ENCODE assay signal across 8 cellular contexts in genomic region chrX:106898462-106898861, GRCh38. TPM values are rescaled to one million over a fixed set of nuclear protein-coding genes. Genes with fewer than 3 reads are reported as not detected.
DNase-seq lines count a peak whose midpoint lies in the region; ATAC-seq, FAIRE-seq and TF ChIP-seq lines count a peak whose summit lies in the region.

No MANE protein-coding gene starts in this region.

- peaks cover 5% of the 10 kb centered on the region for H3K27me3 Mint-ChIP-seq in CD4-positive, alpha-beta T cell

- H3K36me3 Mint-ChIP-seq in CD4-positive, alpha-beta T cell (ENCODE audit: low read depth): no peaks in the 10 kb centered on the region

- CTCF ChIA-PET in CD4-positive, alpha-beta T cell (lab: Charles Lee): interaction anchor here (0.6 to 1.4 kb wide), 3 partner anchors 10 to 36 kb away, joined by 3 to 4 read pairs (median 3); no protein-coding TSS in a partner anchor

- no peaks in the 10 kb centered on the region for H3K27me3 ChIP-seq in CD4-positive, alpha-beta T cell (ENCODE audit: control insufficient read depth, insufficient read depth, low read length)

- no peak for ATAC-seq in CD4-positive, alpha-beta T cell (ENCODE audit: poor library complexity)
- ATAC-seq in HG02981 (IDR thresholded peaks at IDR 0.05; ENCODE audit: unreplicated experiment): peak; percentile 71
- no peak for ATAC-seq in HG02840 (IDR thresholded peaks at IDR 0.05; ENCODE audit: low FRiP score, unreplicated experiment)

- intact Hi-C loops in CD4-positive, alpha-beta T cell (cut with DNase I, micrococcal nuclease): loop anchor here (1.0 to 10.0 kb wide), 5 partner anchors 54 to 1176 kb away; partner anchors contain the start of genes NCBP2L (in 1 of the 2) and TSC22D3 (in 1 of the 2)

- no peaks in the 10 kb centered on the region for H3K4me1 Mint-ChIP-seq in CD4-positive, alpha-beta T cell (ENCODE audit: low read depth)

- no peak for DNase-seq in CD4-positive, alpha-beta T cell
- DNase-seq in GM18507 (ENCODE audit: extremely low spot score, insufficient read length, low read depth): no peak
- peak; percentile 6 for DNase-seq in NCI-H510A (lab: John Stamatoyannopoulos, UW)
- DNase-seq in cerebellar cortex (ENCODE audit: low spot score): peak; percentile 25
- DNase-seq in myocyte (ENCODE audit: low read depth): peak; percentile 66
- no peak for DNase-seq in stimulated activated CD4-positive, alpha-beta T cell treated with anti-CD3 and anti-CD28 coated beads, Interleukin-4, amount 100 ng/mL, for 4 hours

- POLR2A ChIA-PET in CD4-positive, alpha-beta T cell (lab: Charles Lee): no interaction called here

- peak; percentile 56 for TF ChIP-seq CTCF in CD4-positive, alpha-beta T cell (IDR thresholded peaks at IDR 0.05)

- no peak overlapping the region for H3K4me3 Mint-ChIP-seq in CD4-positive, alpha-beta T cell

- no peaks in the 10 kb centered on the region for H3K9me3 ChIP-seq in CD4-positive, alpha-beta T cell (ENCODE audit: control insufficient read depth, low read length)

- peak; percentile 85 for FAIRE-seq in GM18507 (lab: Jason Lieb, UNC)

- H3K27ac ChIP-seq in CD4-positive, alpha-beta T cell (ENCODE audit: low read depth, low read length): no peak overlapping the region

- no peak overlapping the region for H3K27ac Mint-ChIP-seq in CD4-positive, alpha-beta T cell

- H3K9me3 Mint-ChIP-seq in CD4-positive, alpha-beta T cell: no peaks in the 10 kb centered on the region

RNA-seq across cellular contexts. Expression of gene RIPPLY1, which starts 4.7 kb away (rescaled TPM):
- total RNA-seq in CD4-positive, alpha-beta T cell: not detected
- not detected in 2 replicates for total RNA-seq in myocyte
- polyA plus RNA-seq in myocyte (2012): 0.20 TPM

RNA-seq across cellular contexts. Expression of gene CLDN2, which starts 21.7 kb away (rescaled TPM):
- total RNA-seq in CD4-positive, alpha-beta T cell: not detected
- not detected in 2 replicates for total RNA-seq in myocyte
- 0.19 TPM for polyA plus RNA-seq in myocyte (2012)

Comparison
In these comparisons a context has a peak if more than half of its experiments do, and no peak if none do; other contexts are left out.
1. DNase-seq: peak in NCI-H510A (single experiment), cerebellar cortex (single experiment) and myocyte (single experiment); none in CD4-positive, alpha-beta T cell (0 of 10), GM18507 (single experiment) and stimulated activated CD4-positive, alpha-beta T cell treated with anti-CD3 and anti-CD28 coated beads, Interleukin-4, amount 100 ng/mL, for 4 hours (0 of 2).